19 cellular contexts compared by ENCODE assay signal in the genomic region with DNA sequence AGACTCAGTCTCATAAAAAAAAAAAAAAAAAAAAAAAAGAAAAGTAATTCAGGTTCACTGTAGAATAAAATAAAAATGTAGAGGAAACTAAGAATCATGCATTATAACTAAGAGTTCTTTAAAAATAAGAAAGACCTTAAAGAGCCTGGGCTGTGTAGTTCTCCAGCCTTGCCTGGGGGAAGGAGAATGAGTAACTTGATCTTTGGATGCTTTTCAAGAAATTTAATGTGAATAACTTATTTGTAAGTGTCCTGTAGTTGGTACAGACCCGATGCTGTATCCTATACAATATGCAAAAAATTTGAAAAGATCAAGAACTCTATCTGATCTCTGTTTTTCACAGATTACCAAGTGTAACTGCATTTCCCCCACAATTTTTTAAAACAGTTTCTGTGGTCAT.
DNase-seq lines count a peak whose midpoint lies in the region; TF ChIP-seq lines count a peak whose summit lies in the region.
"Had no signal": no experiment of that assay in that cellular context is flagged by ENCODE, and none has a peak within 500 bp of the region (broad histone marks: within the 10 kb centered on the region; RNA-seq: fewer than 3 reads in every experiment).

No MANE protein-coding gene starts in this region.

- no peaks in the 10 kb centered on the region for H4K20me1 ChIP-seq in osteoblast (ENCODE audit: insufficient read depth, low read length)

- H3K4me3 ChIP-seq in osteoblast (ENCODE audit: insufficient read depth, low read length): no peak overlapping the region
- H3K4me3 ChIP-seq: esophagus muscularis mucosa, GM23338, heart right ventricle had no signal

- H3K79me2 ChIP-seq in osteoblast (ENCODE audit: insufficient read depth, low read length): no peaks in the 10 kb centered on the region

- peak overlapping the region; percentile 44; the same call in 1 of the 2 replicates for H3K27ac ChIP-seq in RWPE1
- peak overlapping the region; percentile 55 for H3K27ac ChIP-seq in epithelial cell of prostate
- no peak overlapping the region for H3K27ac ChIP-seq in osteoblast (ENCODE audit: low read depth, low read length)
- H3K27ac ChIP-seq: esophagus muscularis mucosa, heart right ventricle had no signal

- H2AFZ ChIP-seq in osteoblast (ENCODE audit: low read length): no peak overlapping the region
- H2AFZ ChIP-seq: GM23338 had no signal

- H3K36me3 ChIP-seq in osteoblast (ENCODE audit: insufficient read depth, low read length): no peaks in the 10 kb centered on the region
- H3K36me3 ChIP-seq: esophagus muscularis mucosa had no signal

- H3K4me2 ChIP-seq in osteoblast (ENCODE audit: insufficient read depth, low read length): no peak overlapping the region
- H3K4me2 ChIP-seq: GM23338 had no signal

- H3K4me1 ChIP-seq in osteoblast (ENCODE audit: insufficient read depth, low read length): peaks cover 5% of the 10 kb centered on the region

- no peaks in the 10 kb centered on the region for H3K9me3 ChIP-seq in osteoblast (ENCODE audit: low read depth, low read length)

- POLR2A ChIA-PET in RWPE1 (lab: Yijun Ruan, JAX; ENCODE audit: low non-redundant PET): no interaction called here

- DNase-seq in EL (peak; percentile 70), RWPE1 (ENCODE audit: low spot score) (peak; percentile 11), epithelial cell of prostate (ENCODE audit: low read depth, low spot score) (no peak), renal cortical epithelial cell (ENCODE audit: low read depth) (peak; percentile 82), NCI-H526 (lab: John Stamatoyannopoulos, UW) (no peak), NCI-H2171 treated with DMSO at 0.1 percent for 48 hours (lab: John Stamatoyannopoulos, UW) (no peak), osteoblast (ENCODE audit: insufficient read length, low spot score, missing footprints) (no peak)
- DNase-seq: activated effector memory CD4-positive, alpha-beta T cell treated with Interleukin-2 at 50 U/mL for 16 hours; AML-193; caudate nucleus; COR-L47; heart right ventricle; NCI-H1105 treated with DMSO at 0.1 percent for 48 hours; NCI-H526 treated with DMSO at 0.1 percent for 48 hours; nucleus accumbens; stimulated activated CD4-positive, alpha-beta T cell treated with anti-CD3 and anti-CD28 coated beads, Interleukin-15, amount 100 ng/mL, for 24 hours; T-helper 9 cell had no signal

- no peaks in the 10 kb centered on the region for H3K27me3 ChIP-seq in osteoblast (ENCODE audit: insufficient read depth, low read length)
- H3K27me3 ChIP-seq: esophagus muscularis mucosa, heart right ventricle had no signal

- CTCF ChIA-PET in RWPE1 (lab: Yijun Ruan, JAX): no interaction called here

- TF ChIP-seq CTCF in RWPE1 (conservative IDR thresholded peaks at IDR 0.05; ENCODE audit: low read depth) (no peak), osteoblast (IDR thresholded peaks at IDR 0.05; ENCODE audit: extremely low read depth, low read depth, low read length) (no peak)

Comparison
In these comparisons a context has a peak if more than half of its experiments do, and no peak if none do; other contexts are left out.
1. DNase-seq: peak in EL (single experiment), RWPE1 (single experiment) and renal cortical epithelial cell (single experiment); none in epithelial cell of prostate (single experiment), NCI-H526 (0 of 2), NCI-H2171 treated with DMSO at 0.1 percent for 48 hours (single experiment) and osteoblast (single experiment).